18 cellular contexts compared by ENCODE assay signal in the genomic region with DNA sequence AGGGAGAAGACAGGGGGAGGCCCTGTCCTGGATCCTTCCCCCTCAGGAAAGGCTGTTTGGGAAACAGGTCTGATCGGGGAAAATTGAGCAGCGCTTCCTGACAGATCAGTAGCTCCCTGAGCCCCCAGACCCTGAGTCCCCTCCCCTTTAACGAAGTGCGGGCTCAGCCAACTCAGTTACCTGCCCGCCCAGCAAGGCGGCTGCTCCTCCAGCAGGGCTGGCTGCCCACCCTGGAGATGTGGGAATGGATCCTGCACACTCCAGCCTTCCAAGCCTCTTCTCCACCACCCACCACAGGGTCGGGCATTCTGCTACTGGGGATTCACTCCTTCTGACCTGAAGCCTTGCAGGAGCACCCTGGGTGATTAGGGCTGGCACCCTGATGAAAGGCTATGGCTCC. TPM values are rescaled to one million over a fixed set of nuclear protein-coding genes. Genes with fewer than 3 reads are reported as not detected.
"Had no signal": no experiment of that assay in that cellular context is flagged by ENCODE, and none has a peak within 500 bp of the region (broad histone marks: within the 10 kb centered on the region; RNA-seq: fewer than 3 reads in every experiment).

No MANE protein-coding gene starts in this region.

- H3K9me3 Mint-ChIP-seq: immature natural killer cell, natural killer cell had no signal

- FAIRE-seq: colon, urothelium cell line had no signal

- H3K36me3 ChIP-seq: esophagus squamous epithelium, gastroesophageal sphincter, neutrophil, sigmoid colon had no signal

- H3K36me3 Mint-ChIP-seq: immature natural killer cell, natural killer cell had no signal

- H3K27ac ChIP-seq: esophagus squamous epithelium, gastroesophageal sphincter, neutrophil, sigmoid colon, skin epidermis had no signal

- H3K4me3 ChIP-seq: esophagus squamous epithelium, gastroesophageal sphincter, sigmoid colon, skin epidermis had no signal

- ATAC-seq: gastroesophageal sphincter, left colon, natural killer cell had no signal

- H3K27me3 ChIP-seq: sigmoid colon had no signal

- DNase-seq: dermis blood vessel endothelial cell; esophagus squamous epithelium; foreskin fibroblast; glutamatergic neuron; immature natural killer cell; left colon; natural killer cell; sigmoid colon; stimulated activated CD4-positive, alpha-beta T cell treated with anti-CD3 and anti-CD28 coated beads, Interleukin-2, amount 100 ng/mL, for 24 hours; stimulated activated CD4-positive, alpha-beta T cell treated with anti-CD3 and anti-CD28 coated beads, Interleukin-4, amount 100 ng/mL, for 4 hours; stimulated activated naive CD4-positive, alpha-beta T cell treated with Interleukin-2 at 50 U/mL for 16 hours; trophoblast cell had no signal

- H3K27ac Mint-ChIP-seq: immature natural killer cell, natural killer cell had no signal

- H3K4me3 Mint-ChIP-seq: immature natural killer cell, natural killer cell had no signal

- H3K9me3 ChIP-seq: esophagus squamous epithelium, gastroesophageal sphincter, neutrophil, sigmoid colon had no signal

RNA-seq across cellular contexts. Expression of a gene that starts 27.6 kb away (rescaled TPM):
- total RNA-seq: osteocyte had no signal
